22 cellular contexts compared by ENCODE assay signal in genomic region chr1:233606813-233607212, GRCh38. TPM values are rescaled to one million over a fixed set of nuclear protein-coding genes. Genes with fewer than 3 reads are reported as not detected.
A peak's percentile ranks its signal among the peaks of the same experiment; 100 is the strongest.
DNase-seq lines count a peak whose midpoint lies in the region; ATAC-seq, FAIRE-seq and TF ChIP-seq lines count a peak whose summit lies in the region.
"Had no signal": no experiment of that assay in that cellular context is flagged by ENCODE, and none has a peak within 500 bp of the region (broad histone marks: within the 10 kb centered on the region; RNA-seq: fewer than 3 reads in every experiment).

No MANE protein-coding gene starts in this region.

- H3K4me3 ChIP-seq in keratinocyte (ENCODE audit: control insufficient read depth in 2 of 3, extremely low read depth in 1 of 3, insufficient read depth in 2 of 3, low read depth in 1 of 3, low read length in 3 of 3) (no peak overlapping the region), mucosa of descending colon (no peak overlapping the region)
- H3K4me3 ChIP-seq: lung, suprapubic skin had no signal

- no peaks in the 10 kb centered on the region for H3K79me2 ChIP-seq in keratinocyte (ENCODE audit: control insufficient read depth, insufficient read depth, low read length)

- H3K27ac ChIP-seq in keratinocyte (ENCODE audit: control insufficient read depth, insufficient read depth, low read length), result no peak overlapping the region
- H3K27ac ChIP-seq: C4-2B, RWPE1, suprapubic skin had no signal

- H3K4me2 ChIP-seq in keratinocyte (ENCODE audit: control insufficient read depth, extremely low read depth, insufficient read depth, low read depth, low read length), result no peak overlapping the region

- no peaks in the 10 kb centered on the region for H3K27me3 ChIP-seq in keratinocyte (ENCODE audit: control insufficient read depth, extremely low read depth, insufficient read depth, low read length)

- H3K36me3 ChIP-seq in keratinocyte (ENCODE audit: control insufficient read depth in 2 of 2, extremely low read depth in 1 of 2, insufficient read depth in 2 of 2, low read length in 2 of 2) (no peaks in the 10 kb centered on the region), mucosa of descending colon (ENCODE audit: low read depth) (no peaks in the 10 kb centered on the region)
- H3K36me3 ChIP-seq: suprapubic skin had no signal

- no peaks in the 10 kb centered on the region for H3K9me1 ChIP-seq in keratinocyte (ENCODE audit: control insufficient read depth, extremely low read depth, insufficient read depth, low read length)

- peak; percentile 55 for ATAC-seq in GM18909 (IDR thresholded peaks at IDR 0.05; ENCODE audit: poor library complexity, unreplicated experiment)
- ATAC-seq in GM21786 (IDR thresholded peaks at IDR 0.05; ENCODE audit: unreplicated experiment), result peak; percentile 38
- peak; percentile 25 for ATAC-seq in HG03442 (IDR thresholded peaks at IDR 0.05; ENCODE audit: unreplicated experiment)
- no peak for ATAC-seq in mucosa of descending colon
- ATAC-seq: stimulated activated naive B cell treated with anti-CD40 and anti-IgM and Interleukin-4, amounts not matched to agents 10 μg/mL and 1 μg/mL and 100 μg/mL, for 72 hours had no signal

- intact Hi-C loops in mucosa of descending colon (cut with DNase I, micrococcal nuclease), result no loop called here

- H3K9me3 ChIP-seq in keratinocyte (ENCODE audit: control insufficient read depth, low read depth, low read length), result no peaks in the 10 kb centered on the region
- H3K9me3 ChIP-seq in mucosa of descending colon, result no peaks in the 10 kb centered on the region
- H3K9me3 ChIP-seq: suprapubic skin had no signal

- no peak for FAIRE-seq in keratinocyte (lab: Jason Lieb, UNC)
- FAIRE-seq: colon, GM12891 had no signal

- H2AFZ ChIP-seq in keratinocyte (ENCODE audit: control insufficient read depth, low read length), result peak overlapping the region; percentile 47

- H3K4me1 ChIP-seq in keratinocyte (ENCODE audit: control insufficient read depth, extremely low read depth, insufficient read depth, low read length), result peaks cover 13% of the 10 kb centered on the region
- peaks cover 12% of the 10 kb centered on the region for H3K4me1 ChIP-seq in mucosa of descending colon (ENCODE audit: low read depth)
- H3K4me1 ChIP-seq: suprapubic skin had no signal

- in situ Hi-C loops in KBM-7 (cut with MboI; ENCODE audit: low pct_unique_long_range_greater_than_20kb, low sequenced_read_pairs), result no loop called here

- TF ChIP-seq CTCF in keratinocyte (optimal IDR thresholded peaks at IDR 0.05 in 1 of 3, IDR thresholded peaks at IDR 0.05 in 1 of 3, conservative IDR thresholded peaks at IDR 0.05 in 1 of 3; ENCODE audit: extremely low read depth in 1 of 3, insufficient read depth in 2 of 3, low read length in 3 of 3) (no peak), mucosa of descending colon (IDR thresholded peaks at IDR 0.05) (no peak)

- DNase-seq in keratinocyte (ENCODE audit: low read depth, low spot score) (no peak), SW480 (ENCODE audit: low spot score) (no peak), KBM-7 (no peak), mucosa of descending colon (no peak)
- DNase-seq: activated CD4-positive, alpha-beta memory T cell treated with anti-CD3 and anti-CD28 coated beads for 36 hours; activated CD8-positive, alpha-beta memory T cell treated with anti-CD3 and anti-CD28 coated beads, Interleukin-2, amount 50 U/mL, for 48 hours; anterior cingulate cortex; effector CD4-positive, alpha-beta T cell; kidney glomerular epithelial cell; NCI-H1105; NCI-H2227 treated with DMSO at 0.1 percent for 48 hours; stimulated activated CD4-positive, alpha-beta T cell treated with anti-CD3 and anti-CD28 coated beads, Interleukin-15, amount 100 ng/mL, for 24 hours; stimulated activated naive B cell treated with anti-CD40 and anti-IgM and Interleukin-4, amounts not matched to agents 10 μg/mL and 1 μg/mL and 100 μg/mL, for 72 hours had no signal

- dilution Hi-C loops in keratinocyte (cut with MboI; ENCODE audit: extremely low pct_ligation_motif_present, low sequenced_read_pairs), result no loop called here

- H4K20me1 ChIP-seq in keratinocyte (ENCODE audit: control insufficient read depth, extremely low read depth, insufficient read depth, low read length), result no peaks in the 10 kb centered on the region

- H3K9ac ChIP-seq in keratinocyte (ENCODE audit: control insufficient read depth, extremely low read depth, insufficient read depth, low read length), result no peak overlapping the region

RNA-seq across cellular contexts. Expression of gene KCNK1, which starts 7.1 kb away (rescaled TPM):
- 14.0 to 17.5 TPM (median 17.3 TPM) in 3 replicates for polyA plus RNA-seq in keratinocyte
- polyA plus RNA-seq in keratinocyte (2011; ENCODE audit: low read depth), result 17.5 TPM
- 10.4 and 15.3 TPM in 2 replicates for polyA plus RNA-seq in keratinocyte (2011; cell fraction: cytosol; rRNA removed)
- 23.6 and 28.3 TPM in 2 replicates for polyA plus RNA-seq in keratinocyte (2011; cell fraction: nucleus; rRNA removed)
- polyA plus RNA-seq in keratinocyte (2012; ENCODE audit: low replicate concordance), result 11.5 and 43.7 TPM in 2 replicates
- polyA minus RNA-seq in keratinocyte, result 26.4 to 41.8 TPM (median 35.9 TPM) in 3 replicates
- polyA minus RNA-seq in keratinocyte (2011; cell fraction: cytosol; rRNA and poly(A)+ RNA removed), result 31.1 TPM
- 16.2 and 21.3 TPM in 2 replicates for polyA minus RNA-seq in keratinocyte (2011; cell fraction: nucleus; rRNA and poly(A)+ RNA removed)
- 10 to 100 TPM; 22.2 to 44.8 (median 43.6) TPM for total RNA-seq in mucosa of descending colon
